Comparison of ENCODE assay signal across 8 cellular contexts in genomic region chr10:28241766-28242399, GRCh38.
DNase-seq lines count a peak whose midpoint lies in the region; ATAC-seq and TF ChIP-seq lines count a peak whose summit lies in the region.

No MANE protein-coding gene starts in this region.

- H3K4me3 Mint-ChIP-seq in glutamatergic neuron (ENCODE audit: unreplicated experiment), result no peak overlapping the region

- peak; percentile 95 for TF ChIP-seq CTCF in glutamatergic neuron (IDR thresholded peaks at IDR 0.05; ENCODE audit: partially characterized antibody, unreplicated experiment)
- TF ChIP-seq CTCF in psoas muscle (IDR thresholded peaks at IDR 0.05), result peak; percentile 95

- no peaks in the 10 kb centered on the region for H3K27me3 Mint-ChIP-seq in glutamatergic neuron (ENCODE audit: unreplicated experiment)

- H3K36me3 Mint-ChIP-seq in glutamatergic neuron (ENCODE audit: unreplicated experiment), result peaks cover 6% of the 10 kb centered on the region

- H3K36me3 ChIP-seq in psoas muscle (ENCODE audit: insufficient read depth in 1 of 2, low read depth in 1 of 2), result no peaks in the 10 kb centered on the region

- intact Hi-C loops in psoas muscle (cut with DNase I), result loop anchor here (1.0 to 10.0 kb wide), 4 partner anchors 500 to 797 kb away; no protein-coding TSS in a partner anchor

- H3K9me3 ChIP-seq in psoas muscle, result no peaks in the 10 kb centered on the region

- no peak overlapping the region for H3K4me3 ChIP-seq in psoas muscle

- DNase-seq in activated naive CD4-positive, alpha-beta T cell treated with Interleukin-2 at 50 U/mL for 16 hours, result peak; percentile 33
- no peak for DNase-seq in activated naive CD4-positive, alpha-beta T cell (lab: John Stamatoyannopoulos, UW)
- peak; percentile 30 for DNase-seq in NCI-H748 (lab: John Stamatoyannopoulos, UW; ENCODE audit: unreplicated experiment)
- DNase-seq in activated naive CD4-positive, alpha-beta T cell treated with anti-CD3 and anti-CD28 coated beads, Interleukin-2, amount 50 U/mL, for 16 hours, result peak; percentile 24
- DNase-seq in glutamatergic neuron, result peak; percentile 35
- no peak for DNase-seq in psoas muscle
- no peak for DNase-seq in NCI-H226

- H3K9me3 Mint-ChIP-seq in glutamatergic neuron (ENCODE audit: unreplicated experiment), result peaks cover 3% of the 10 kb centered on the region

- ATAC-seq in HG02981 (IDR thresholded peaks at IDR 0.05; ENCODE audit: unreplicated experiment) (peak; percentile 81), psoas muscle (peak; percentile 77 to 88 (median 80))

- H3K4me1 Mint-ChIP-seq in glutamatergic neuron (ENCODE audit: low read depth, unreplicated experiment), result peaks cover 8% of the 10 kb centered on the region

- no peak overlapping the region for H3K27ac Mint-ChIP-seq in glutamatergic neuron (ENCODE audit: unreplicated experiment)

- 3 to 5% (median 5%) methylated on average over 3 of the region's 3 CpGs for WGBS in psoas muscle, 3 donors

- H3K27ac ChIP-seq in psoas muscle, result no peak overlapping the region

- no peaks in the 10 kb centered on the region for H3K27me3 ChIP-seq in psoas muscle (ENCODE audit: insufficient read depth in 3 of 3, low read length in 2 of 3)

- no peaks in the 10 kb centered on the region for H3K4me1 ChIP-seq in psoas muscle

Comparison
In these comparisons a context has a peak if more than half of its experiments do, and no peak if none do; other contexts are left out.
1. DNase-seq: peak in activated naive CD4-positive, alpha-beta T cell treated with Interleukin-2 at 50 U/mL for 16 hours (single experiment), NCI-H748 (single experiment), activated naive CD4-positive, alpha-beta T cell treated with anti-CD3 and anti-CD28 coated beads, Interleukin-2, amount 50 U/mL, for 16 hours (single experiment) and glutamatergic neuron (single experiment); none in activated naive CD4-positive, alpha-beta T cell (0 of 4), psoas muscle (0 of 2) and NCI-H226 (single experiment).